In genomic region chr11:10866893-10867331, GRCh38 we compare ENCODE assay signal across 12 cellular contexts. TPM values are rescaled to one million over a fixed set of nuclear protein-coding genes. Genes with fewer than 3 reads are reported as not detected.
DNase-seq lines count a peak whose midpoint lies in the region; ATAC-seq and TF ChIP-seq lines count a peak whose summit lies in the region.
"Had no signal": no experiment of that assay in that cellular context is flagged by ENCODE, and none has a peak within 500 bp of the region (broad histone marks: within the 10 kb centered on the region; RNA-seq: fewer than 3 reads in every experiment).

No MANE protein-coding gene starts in this region.

- no peak overlapping the region for H3K27ac Mint-ChIP-seq in stimulated activated naive CD8-positive, alpha-beta T cell treated with anti-CD3 and anti-CD28 coated beads, Interleukin-15, amount 100 ng/mL, for 72 hours
- H3K27ac Mint-ChIP-seq: activated naive CD8-positive, alpha-beta T cell treated with anti-CD3 and anti-CD28 coated beads for 36 hours; natural killer cell had no signal

- intact Hi-C loops in aorta (cut with DNase I) = no loop called here
- intact Hi-C loops in dorsolateral prefrontal cortex (cut with DNase I) = no loop called here

- H3K27me3 ChIP-seq in brain microvascular endothelial cell (replicated peaks) (no peaks in the 10 kb centered on the region), aorta (ENCODE audit: control insufficient read depth in 1 of 2, insufficient read depth in 2 of 2, low read length in 1 of 2) (no peaks in the 10 kb centered on the region), dorsolateral prefrontal cortex (no peaks in the 10 kb centered on the region)

- H3K9me3 ChIP-seq in aorta (ENCODE audit: control insufficient read depth, low read length) = no peaks in the 10 kb centered on the region

- TF ChIP-seq CTCF in brain microvascular endothelial cell (IDR thresholded peaks at IDR 0.05; ENCODE audit: low read depth, low read length, missing control alignments) (no peak), dorsolateral prefrontal cortex (IDR thresholded peaks at IDR 0.05 in 54 of 56, conservative IDR thresholded peaks at IDR 0.05 in 2 of 56; ENCODE audit: low read depth in 1 of 56, partially characterized antibody in 56 of 56) (no peak)

- H3K36me3 ChIP-seq in brain microvascular endothelial cell (replicated peaks) (no peaks in the 10 kb centered on the region), aorta (ENCODE audit: control insufficient read depth in 1 of 2, insufficient read depth in 2 of 2, low read length in 1 of 2) (no peaks in the 10 kb centered on the region)

- DNase-seq in stimulated activated naive CD8-positive, alpha-beta T cell treated with anti-CD3 and anti-CD28 coated beads, Interleukin-15, Interleukin-2, amounts not matched to agents 100 U/mL and 50 U/mL, for 24 hours = no peak
- no peak for DNase-seq in stimulated activated naive CD8-positive, alpha-beta T cell treated with anti-CD3 and anti-CD28 coated beads, Interleukin-15, amount 100 ng/mL, for 72 hours
- DNase-seq in brain microvascular endothelial cell = peak; percentile 76
- peak; percentile 86 for DNase-seq in kidney glomerular epithelial cell (lab: John Stamatoyannopoulos, UW)
- DNase-seq in aorta = no peak
- DNase-seq in effector CD4-positive, alpha-beta T cell = no peak
- DNase-seq in activated CD4-positive, CD25-positive, alpha-beta regulatory T cell treated with anti-CD3 and anti-CD28 coated beads, Interleukin-2, amount 50 U/mL, for 72 hours = no peak
- no peak for DNase-seq in dorsolateral prefrontal cortex
- DNase-seq: activated CD4-positive, alpha-beta T cell treated with anti-CD3 and anti-CD28 coated beads for 1 hour; activated naive CD8-positive, alpha-beta T cell treated with anti-CD3 and anti-CD28 coated beads for 36 hours; glutamatergic neuron; natural killer cell had no signal

- H3K9me3 Mint-ChIP-seq in stimulated activated naive CD8-positive, alpha-beta T cell treated with anti-CD3 and anti-CD28 coated beads, Interleukin-15, amount 100 ng/mL, for 72 hours = peaks cover under 1 to 3% of the 10 kb centered on the region in 2 donors

- H3K4me1 Mint-ChIP-seq in stimulated activated naive CD8-positive, alpha-beta T cell treated with anti-CD3 and anti-CD28 coated beads, Interleukin-15, amount 100 ng/mL, for 72 hours = peaks cover 22% of the 10 kb centered on the region

- no peak overlapping the region for H3K4me3 Mint-ChIP-seq in stimulated activated naive CD8-positive, alpha-beta T cell treated with anti-CD3 and anti-CD28 coated beads, Interleukin-15, amount 100 ng/mL, for 72 hours
- H3K4me3 Mint-ChIP-seq: activated naive CD8-positive, alpha-beta T cell treated with anti-CD3 and anti-CD28 coated beads for 36 hours; natural killer cell had no signal

- H3K4me3 ChIP-seq in brain microvascular endothelial cell (ENCODE audit: low read depth, low read length) = no peak overlapping the region
- H3K4me3 ChIP-seq in aorta (ENCODE audit: low read length in 2 of 2) = no peak overlapping the region
- H3K4me3 ChIP-seq in dorsolateral prefrontal cortex = no peak overlapping the region

- peak; percentile 19 for ATAC-seq in stimulated activated naive CD8-positive, alpha-beta T cell treated with anti-CD3 and anti-CD28 coated beads, Interleukin-15, Interleukin-2, amounts not matched to agents 100 U/mL and 50 U/mL, for 24 hours
- no peak for ATAC-seq in stimulated activated naive CD8-positive, alpha-beta T cell treated with anti-CD3 and anti-CD28 coated beads, Interleukin-15, amount 100 ng/mL, for 72 hours
- ATAC-seq in aorta (ENCODE audit: low FRiP score) = no peak
- ATAC-seq: natural killer cell had no signal

- peak overlapping the region; percentile 48 for H3K27ac ChIP-seq in brain microvascular endothelial cell
- peak overlapping the region; percentile 22 to 90 for H3K27ac ChIP-seq in aorta (ENCODE audit: low read depth in 1 of 2, low read length in 2 of 2)
- no peak overlapping the region for H3K27ac ChIP-seq in dorsolateral prefrontal cortex

- no peaks in the 10 kb centered on the region for H3K27me3 Mint-ChIP-seq in stimulated activated naive CD8-positive, alpha-beta T cell treated with anti-CD3 and anti-CD28 coated beads, Interleukin-15, amount 100 ng/mL, for 72 hours
- H3K27me3 Mint-ChIP-seq: activated naive CD8-positive, alpha-beta T cell treated with anti-CD3 and anti-CD28 coated beads for 36 hours had no signal

- peaks cover 2 to 5% of the 10 kb centered on the region in 2 donors for H3K4me1 ChIP-seq in aorta (ENCODE audit: control insufficient read depth in 1 of 2, insufficient read depth in 2 of 2, low read length in 2 of 2)

- in situ Hi-C loops in brain microvascular endothelial cell (cut with HindIII; ENCODE audit: low pct_ligation_motif_present, low sequenced_read_pairs) = no loop called here

- 27 to 28% methylated on average over 10 of the region's 10 CpGs for WGBS in aorta, 2 donors

RNA-seq across cellular contexts. Expression of gene ZBED5, which starts 9.1 kb away (rescaled TPM):
- total RNA-seq in aorta = 10 to 100 TPM; 48.4 to 63.8 TPM
- 10 to 100 TPM; 16.5 to 58.8 TPM for polyA plus RNA-seq in aorta
- total RNA-seq in dorsolateral prefrontal cortex = 100 to 1,000 TPM in 1 of 120 experiments, 10 to 100 TPM in 119; 45.9 to 102 (median 63.1) TPM

RNA-seq across cellular contexts. Expression of gene EIF4G2, which starts 58.2 kb away (rescaled TPM):
- total RNA-seq in aorta (100 to 1,000 TPM; 615 to 752 TPM), dorsolateral prefrontal cortex (100 to 1,000 TPM; 452 to 826 (median 596) TPM)
- polyA plus RNA-seq in aorta = 100 to 1,000 TPM; 265 to 269 TPM

Comparison
In these comparisons a context has a peak if more than half of its experiments do, and no peak if none do; other contexts are left out.
1. DNase-seq: peak in brain microvascular endothelial cell (single experiment) and kidney glomerular epithelial cell (single experiment); none in stimulated activated naive CD8-positive, alpha-beta T cell treated with anti-CD3 and anti-CD28 coated beads, Interleukin-15, Interleukin-2, amounts not matched to agents 100 U/mL and 50 U/mL, for 24 hours (single experiment), stimulated activated naive CD8-positive, alpha-beta T cell treated with anti-CD3 and anti-CD28 coated beads, Interleukin-15, amount 100 ng/mL, for 72 hours (0 of 2), aorta (0 of 2), effector CD4-positive, alpha-beta T cell (single experiment), activated CD4-positive, CD25-positive, alpha-beta regulatory T cell treated with anti-CD3 and anti-CD28 coated beads, Interleukin-2, amount 50 U/mL, for 72 hours (single experiment) and dorsolateral prefrontal cortex (0 of 10).
2. H3K27ac ChIP-seq: peak in brain microvascular endothelial cell (single experiment) and aorta (2 of 2); none in dorsolateral prefrontal cortex (0 of 59).